18 cellular contexts compared by ENCODE assay signal in genomic region chrX:153293485-153294071, GRCh38. TPM values are rescaled to one million over a fixed set of nuclear protein-coding genes. Genes with fewer than 3 reads are reported as not detected.
DNase-seq lines count a peak whose midpoint lies in the region; ATAC-seq and TF ChIP-seq lines count a peak whose summit lies in the region.
"Not testable (repeated sequence)": the region's sequence is repeated elsewhere in the genome, so short reads cannot be mapped to it uniquely, and the experiment has no call there.
"Had no signal": no experiment of that assay in that cellular context is flagged by ENCODE, and none has a peak within 500 bp of the region (broad histone marks: within the 10 kb centered on the region; RNA-seq: fewer than 3 reads in every experiment).

No MANE protein-coding gene starts in this region.

- not testable (repeated sequence) for TF ChIP-seq CTCF in OCI-LY1 (IDR thresholded peaks at IDR 0.05; ENCODE audit: low read length); left lung (IDR thresholded peaks at IDR 0.05)

- H3K36me3 Mint-ChIP-seq in CD4-positive, CD25-positive, alpha-beta regulatory T cell; activated CD4-positive, alpha-beta memory T cell treated with anti-CD3 and anti-CD28 coated beads for 36 hours; activated naive CD4-positive, alpha-beta T cell treated with anti-CD3 and anti-CD28 coated beads, Interleukin-2, amount 50 U/mL, for 24 hours: not testable (repeated sequence)

- POLR2A ChIA-PET in activated CD4-positive, alpha-beta memory T cell treated with anti-CD3 and anti-CD28 coated beads for 36 hours (lab: Charles Lee): not testable (repeated sequence)

- H3F3A ChIP-seq in OCI-LY1 (ENCODE audit: insufficient read depth, low read length): not testable (repeated sequence)

- H3K27ac Mint-ChIP-seq in CD4-positive, CD25-positive, alpha-beta regulatory T cell: peak overlapping the region in 2 of 3 donors; percentile 50 to 60
- peak overlapping the region; percentile 1 for H3K27ac Mint-ChIP-seq in activated CD4-positive, alpha-beta memory T cell treated with anti-CD3 and anti-CD28 coated beads for 36 hours
- H3K27ac Mint-ChIP-seq in activated naive CD4-positive, alpha-beta T cell treated with anti-CD3 and anti-CD28 coated beads, Interleukin-2, amount 50 U/mL, for 24 hours: peak overlapping the region; percentile 51

- peaks cover 5 to 12% (median 10%) of the 10 kb centered on the region in 4 donors for H3K4me1 Mint-ChIP-seq in CD4-positive, CD25-positive, alpha-beta regulatory T cell
- not testable (repeated sequence) for H3K4me1 Mint-ChIP-seq in activated CD4-positive, alpha-beta memory T cell treated with anti-CD3 and anti-CD28 coated beads for 36 hours (ENCODE audit: low read depth)
- peaks cover 14% of the 10 kb centered on the region for H3K4me1 Mint-ChIP-seq in activated naive CD4-positive, alpha-beta T cell treated with anti-CD3 and anti-CD28 coated beads, Interleukin-2, amount 50 U/mL, for 24 hours

- not testable (repeated sequence) for H3K27ac ChIP-seq in CD4-positive, CD25-positive, alpha-beta regulatory T cell (ENCODE audit: insufficient read depth, low read length, poor library complexity, severe bottlenecking); left lung
- peak overlapping the region; percentile 80 for H3K27ac ChIP-seq in OCI-LY1 (ENCODE audit: low read depth, low read length, poor library complexity, severe bottlenecking)

- not testable (repeated sequence) for H3K27me3 ChIP-seq in CD4-positive, CD25-positive, alpha-beta regulatory T cell (ENCODE audit: control insufficient read depth, insufficient read depth, low read length); OCI-LY1 (ENCODE audit: insufficient read depth, low read length); left lung

- not testable (repeated sequence) for H3K9me3 Mint-ChIP-seq in CD4-positive, CD25-positive, alpha-beta regulatory T cell; activated CD4-positive, alpha-beta memory T cell treated with anti-CD3 and anti-CD28 coated beads for 36 hours; activated naive CD4-positive, alpha-beta T cell treated with anti-CD3 and anti-CD28 coated beads, Interleukin-2, amount 50 U/mL, for 24 hours

- not testable (repeated sequence) for H3K9ac ChIP-seq in OCI-LY1 (ENCODE audit: low read length)

- H4K20me1 ChIP-seq in OCI-LY1 (ENCODE audit: insufficient read depth, low read length): not testable (repeated sequence)

- H3K4me1 ChIP-seq in CD4-positive, CD25-positive, alpha-beta regulatory T cell (ENCODE audit: control insufficient read depth, insufficient read depth, low read length, poor library complexity, severe bottlenecking); left lung: not testable (repeated sequence)
- peaks cover 12% of the 10 kb centered on the region for H3K4me1 ChIP-seq in OCI-LY1 (ENCODE audit: insufficient read depth, low read length, severe bottlenecking)

- intact Hi-C loops in activated CD4-positive, alpha-beta memory T cell treated with anti-CD3 and anti-CD28 coated beads for 36 hours (cut with micrococcal nuclease); left lung (cut with DNase I); sciatic nerve (cut with DNase I): not testable (repeated sequence)

- CTCF ChIA-PET in activated CD4-positive, alpha-beta memory T cell treated with anti-CD3 and anti-CD28 coated beads for 36 hours (lab: Charles Lee): not testable (repeated sequence)

- H3K9me2 ChIP-seq in OCI-LY1 (ENCODE audit: low read depth, low read length): not testable (repeated sequence)

- H3K27me3 Mint-ChIP-seq in CD4-positive, CD25-positive, alpha-beta regulatory T cell: peaks cover 13% of the 10 kb centered on the region
- not testable (repeated sequence) for H3K27me3 Mint-ChIP-seq in activated CD4-positive, alpha-beta memory T cell treated with anti-CD3 and anti-CD28 coated beads for 36 hours; activated naive CD4-positive, alpha-beta T cell treated with anti-CD3 and anti-CD28 coated beads, Interleukin-2, amount 50 U/mL, for 24 hours

- peak overlapping the region; percentile 21; the same call in 1 of the 2 replicates for H3K4me2 ChIP-seq in OCI-LY1 (ENCODE audit: low read length)

- H3K4me3 ChIP-seq in CD4-positive, CD25-positive, alpha-beta regulatory T cell (ENCODE audit: low read depth, low read length); OCI-LY1 (ENCODE audit: low read depth, low read length, poor library complexity, severe bottlenecking); left lung: not testable (repeated sequence)

- ATAC-seq in CD4-positive, CD25-positive, alpha-beta regulatory T cell (ENCODE audit: low read depth in 2 of 2): peak; percentile 55 to 66
- ATAC-seq in GM19043 (IDR thresholded peaks at IDR 0.05; ENCODE audit: low read depth, unreplicated experiment): peak; percentile 49
- peak; percentile 48 for ATAC-seq in HG03095 (IDR thresholded peaks at IDR 0.05; ENCODE audit: unreplicated experiment)
- peak; percentile 84 for ATAC-seq in left lung
- ATAC-seq in sciatic nerve: peak; percentile 32

- peak in 1 of 3 donors; percentile 36 for DNase-seq in CD4-positive, CD25-positive, alpha-beta regulatory T cell
- not testable (repeated sequence) for DNase-seq in activated CD4-positive, alpha-beta memory T cell treated with anti-CD3 and anti-CD28 coated beads for 36 hours; left lung; sciatic nerve (ENCODE audit: low spot score)

- not testable (repeated sequence) for H3K79me2 ChIP-seq in OCI-LY1 (ENCODE audit: insufficient read depth, low read length)

- H3K4me3 Mint-ChIP-seq in CD4-positive, CD25-positive, alpha-beta regulatory T cell: peak overlapping the region in 2 of 4 donors; percentile 11
- H3K4me3 Mint-ChIP-seq in activated CD4-positive, alpha-beta memory T cell treated with anti-CD3 and anti-CD28 coated beads for 36 hours: not testable (repeated sequence)
- peak overlapping the region; percentile 27 for H3K4me3 Mint-ChIP-seq in activated naive CD4-positive, alpha-beta T cell treated with anti-CD3 and anti-CD28 coated beads, Interleukin-2, amount 50 U/mL, for 24 hours

- not testable (repeated sequence) for H2AFZ ChIP-seq in OCI-LY1 (ENCODE audit: low read length)

- not testable (repeated sequence) for H3K36me3 ChIP-seq in CD4-positive, CD25-positive, alpha-beta regulatory T cell (ENCODE audit: control insufficient read depth, insufficient read depth, low read length); OCI-LY1 (ENCODE audit: insufficient read depth, low read length); left lung

- not testable (repeated sequence) for H3K9me3 ChIP-seq in CD4-positive, CD25-positive, alpha-beta regulatory T cell (ENCODE audit: control insufficient read depth in 2 of 2, low read length in 2 of 2); OCI-LY1 (ENCODE audit: low read length); left lung

RNA-seq across cellular contexts. Expression of gene PNMA6F, which starts 28.0 kb away (rescaled TPM):
- not detected for total RNA-seq in CD4-positive, CD25-positive, alpha-beta regulatory T cell
- not detected for polyA plus RNA-seq in CD4-positive, CD25-positive, alpha-beta regulatory T cell
- total RNA-seq in activated CD4-positive, alpha-beta memory T cell treated with anti-CD3 and anti-CD28 coated beads for 36 hours: not detected
- not detected for total RNA-seq in left lung
- total RNA-seq in sciatic nerve: not detected
- total RNA-seq: glomerular endothelial cell, HFFc6, IMR-90, left ventricle myocardium superior, M059J, osteocyte, renal cortical epithelial cell, stomach, thyroid gland had no signal
- polyA plus RNA-seq: IMR-90, small intestine, stomach had no signal

RNA-seq across cellular contexts. Expression of gene ZNF275, which starts 40.4 kb away (rescaled TPM):
- total RNA-seq in CD4-positive, CD25-positive, alpha-beta regulatory T cell: 16.1 TPM
- polyA plus RNA-seq in CD4-positive, CD25-positive, alpha-beta regulatory T cell: 1 to 10 TPM; 3.8 to 9.4 (median 7.3) TPM
- 10 to 100 TPM; 11.3 to 11.5 TPM for total RNA-seq in activated CD4-positive, alpha-beta memory T cell treated with anti-CD3 and anti-CD28 coated beads for 36 hours
- total RNA-seq in left lung (10 to 100 TPM in 1 of 2 donors, 1 to 10 TPM in 1; 7.6 to 11.0 TPM), sciatic nerve (11.4 TPM)

Comparison
In these comparisons a context has a peak if more than half of its experiments do, and no peak if none do; other contexts are left out.
1. ATAC-seq: peak in every context shown above with its lines; median percentile 84 in left lung; 60 in CD4-positive, CD25-positive, alpha-beta regulatory T cell; 49 in GM19043; 48 in HG03095; 32 in sciatic nerve.
2. H3K27ac Mint-ChIP-seq: peak in every context shown above with its lines; median percentile 55 in CD4-positive, CD25-positive, alpha-beta regulatory T cell; 51 in activated naive CD4-positive, alpha-beta T cell treated with anti-CD3 and anti-CD28 coated beads, Interleukin-2, amount 50 U/mL, for 24 hours; 1 in activated CD4-positive, alpha-beta memory T cell treated with anti-CD3 and anti-CD28 coated beads for 36 hours.